8 cellular contexts compared by ENCODE assay signal in the genomic region with DNA sequence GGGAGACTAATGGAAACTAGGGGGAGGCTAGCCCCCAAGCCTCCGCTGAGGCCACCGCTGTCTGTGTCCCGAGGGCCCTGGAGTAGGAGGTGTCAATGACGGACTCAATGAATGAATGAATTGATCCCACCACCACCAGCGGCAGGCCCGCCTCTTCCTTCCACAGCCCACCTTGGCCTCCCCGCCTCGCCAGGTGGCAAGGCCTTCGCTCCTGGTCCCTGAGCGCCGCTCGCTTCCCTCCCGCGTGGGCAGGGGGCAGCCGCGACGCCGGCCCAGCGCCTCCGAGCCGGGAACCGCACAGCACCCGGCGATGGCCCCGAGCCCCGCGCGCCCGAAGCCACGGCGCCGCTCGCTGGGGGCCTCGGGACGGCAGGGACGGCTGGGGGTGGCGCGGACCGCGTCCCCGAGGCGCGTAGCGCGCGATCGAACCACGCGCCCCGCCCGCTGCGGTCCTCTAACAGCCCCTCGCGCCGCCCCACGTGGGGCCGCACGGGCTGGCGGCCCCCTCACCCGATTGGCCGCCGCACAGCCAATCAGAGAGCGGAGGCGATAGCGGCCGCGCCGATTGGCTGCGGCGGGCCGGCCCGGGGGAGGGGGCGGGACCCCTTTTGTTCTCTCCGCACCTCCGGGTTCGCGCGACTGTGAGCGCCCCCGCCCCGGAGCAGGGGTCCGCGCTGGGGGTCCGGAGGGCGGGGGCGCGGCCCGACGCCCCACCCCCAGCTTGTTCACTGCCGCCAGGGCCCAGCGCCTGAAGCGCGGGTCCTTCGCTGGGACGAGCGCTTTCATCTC. TPM values are rescaled to one million over a fixed set of nuclear protein-coding genes. Genes with fewer than 3 reads are reported as not detected.
DNase-seq lines count a peak whose midpoint lies in the region; ATAC-seq and TF ChIP-seq lines count a peak whose summit lies in the region.

No MANE protein-coding gene starts in this region.

- H3K4me1 Mint-ChIP-seq in neural crest cell: peaks cover 65% of the 10 kb centered on the region

- DNase-seq in NCI-H82 (lab: John Stamatoyannopoulos, UW) (peak; percentile 94), foreskin fibroblast (peak; percentile 59 to 83), neural crest cell (ENCODE audit: low read depth, low spot score) (peak; percentile 72), superior temporal gyrus (ENCODE audit: extremely low spot score) (peak; percentile 87), islet precursor cell (no peak)
- DNase-seq in activated effector memory CD4-positive, alpha-beta T cell treated with anti-CD3 and anti-CD28 coated beads, Interleukin-2, amount 50 U/mL, for 16 hours: peak; percentile 84

- no peak for TF ChIP-seq CTCF in foreskin fibroblast (IDR thresholded peaks at IDR 0.05; ENCODE audit: low read depth, low read length)
- no peak for TF ChIP-seq CTCF in neural crest cell (conservative IDR thresholded peaks at IDR 0.05)

- peaks cover 8% of the 10 kb centered on the region for H3K27me3 Mint-ChIP-seq in neural crest cell (ENCODE audit: low read depth)

- peak overlapping the region; percentile 79 for H3K4me3 Mint-ChIP-seq in neural crest cell

- H3K9me3 Mint-ChIP-seq in neural crest cell: peaks cover 3% of the 10 kb centered on the region

- H3K4me3 ChIP-seq in foreskin fibroblast (ENCODE audit: low read depth in 1 of 2, low read length in 2 of 2): peak overlapping the region; percentile 42 to 45

- peak; percentile 28 for ATAC-seq in HG02798 (IDR thresholded peaks at IDR 0.05; ENCODE audit: poor library complexity, unreplicated experiment)
- ATAC-seq in GM18873 (IDR thresholded peaks at IDR 0.05; ENCODE audit: low FRiP score, unreplicated experiment): no peak

- H3K27ac Mint-ChIP-seq in neural crest cell (ENCODE audit: unreplicated experiment): peak overlapping the region; percentile 87

- no peaks in the 10 kb centered on the region for H3K36me3 Mint-ChIP-seq in neural crest cell (ENCODE audit: low read depth)

RNA-seq across cellular contexts. Expression of a gene that starts 31.4 kb away (rescaled TPM):
- total RNA-seq in neural crest cell: 4,235 and 4,315 TPM in 2 replicates

RNA-seq across cellular contexts. Expression of a gene that starts 47.0 kb away (rescaled TPM):
- 0.43 and 0.56 TPM in 2 replicates for total RNA-seq in neural crest cell
